Comparison of ENCODE assay signal across 7 cellular contexts in the genomic region with DNA sequence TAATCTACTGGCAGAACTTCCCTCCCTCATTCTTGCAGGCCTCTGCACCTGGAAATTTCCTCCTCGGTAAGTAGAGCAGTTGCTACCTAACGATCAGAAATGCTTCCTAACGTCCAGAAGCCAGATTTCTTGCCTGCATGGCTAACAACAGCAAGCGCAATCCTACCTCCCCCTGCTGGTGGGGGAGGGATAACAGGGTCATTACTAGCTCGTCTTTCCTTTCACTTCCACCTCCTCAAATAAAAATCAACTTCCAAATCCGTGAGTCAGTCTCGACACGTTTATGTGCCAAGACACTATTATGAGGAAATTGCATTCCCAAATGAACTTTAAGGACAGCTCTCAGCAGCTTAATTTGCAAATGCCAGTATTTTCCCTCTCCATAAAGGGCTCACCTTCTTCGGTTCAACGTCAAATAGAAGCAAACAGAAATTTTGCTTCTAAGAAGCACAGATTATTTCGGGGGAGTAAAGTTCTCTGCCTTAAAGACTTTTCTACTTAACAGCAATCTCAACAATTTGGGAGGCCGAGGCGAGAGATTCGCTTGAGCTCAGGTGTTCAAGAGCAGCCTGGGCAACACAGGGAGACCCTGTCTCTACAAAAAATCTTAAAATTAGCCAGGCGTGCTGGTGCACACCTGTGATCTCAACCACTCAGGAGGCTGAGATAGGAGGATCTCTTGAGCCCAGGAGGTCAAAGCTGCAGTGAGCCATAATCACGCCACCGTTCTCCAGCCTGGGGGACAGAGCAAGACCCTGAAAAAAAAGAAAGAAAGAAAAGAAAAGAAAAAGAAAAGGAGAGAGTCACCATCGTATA.
DNase-seq lines count a peak whose midpoint lies in the region; ATAC-seq and TF ChIP-seq lines count a peak whose summit lies in the region.

No MANE protein-coding gene starts in this region.

- peak; percentile 77 for TF ChIP-seq CTCF in DND-41 (IDR thresholded peaks at IDR 0.05; ENCODE audit: borderline replicate concordance, extremely low read depth, low read length, poor library complexity, severe bottlenecking)

- WGBS in neuronal stem cell (ENCODE audit: extremely low coverage in 2 of 2, insufficient read length in 2 of 2, insufficient replicate concordance in 1 of 2), 2 donors = no CpG with 5 or more reads among the region's 18 CpGs

- H3K4me1 ChIP-seq in DND-41 (ENCODE audit: insufficient read depth, low read length) (peaks cover 14% of the 10 kb centered on the region), endocrine pancreas (ENCODE audit: control insufficient read depth, insufficient read depth, low read length) (no peaks in the 10 kb centered on the region), neuronal stem cell (ENCODE audit: control insufficient read depth in 2 of 2, insufficient read depth in 1 of 2, low read depth in 1 of 2, low read length in 2 of 2) (no peaks in the 10 kb centered on the region)

- H2BK12ac ChIP-seq in neuronal stem cell (ENCODE audit: low read length) = no peak overlapping the region

- no peak overlapping the region for H3K18ac ChIP-seq in neuronal stem cell (ENCODE audit: low read length)

- H3K14ac ChIP-seq in neuronal stem cell (ENCODE audit: low read length) = no peak overlapping the region

- no peaks in the 10 kb centered on the region for H3K79me2 ChIP-seq in DND-41 (ENCODE audit: insufficient read depth, low read length)

- no peaks in the 10 kb centered on the region for H3K9me3 ChIP-seq in DND-41 (ENCODE audit: insufficient read depth, low read length, severe bottlenecking)
- no peaks in the 10 kb centered on the region for H3K9me3 ChIP-seq in endocrine pancreas (ENCODE audit: control insufficient read depth, low read length)
- peaks cover 0 to 2% of the 10 kb centered on the region in 2 donors for H3K9me3 ChIP-seq in neuronal stem cell (replicated peaks in 1 of 2; ENCODE audit: control insufficient read depth in 2 of 2, insufficient read depth in 1 of 2, low read depth in 1 of 2, low read length in 2 of 2)

- no peak overlapping the region for H3K23ac ChIP-seq in neuronal stem cell (ENCODE audit: low read depth, low read length, poor library complexity)

- H3K27me3 ChIP-seq in DND-41 (ENCODE audit: insufficient read depth, low read length, poor library complexity) = no peaks in the 10 kb centered on the region
- no peaks in the 10 kb centered on the region for H3K27me3 ChIP-seq in endocrine pancreas (ENCODE audit: control insufficient read depth, insufficient read depth, low read length)
- no peaks in the 10 kb centered on the region for H3K27me3 ChIP-seq in neuronal stem cell (ENCODE audit: control insufficient read depth in 3 of 3, insufficient read depth in 3 of 3, low read depth in 1 of 3, low read length in 3 of 3)

- no peak overlapping the region for H3K4ac ChIP-seq in neuronal stem cell (ENCODE audit: low read length)

- peak overlapping the region; percentile 66 for H2AFZ ChIP-seq in DND-41 (ENCODE audit: low read depth, low read length)
- peak overlapping the region; percentile 18 for H2AFZ ChIP-seq in neuronal stem cell (ENCODE audit: low read length)

- no peak overlapping the region for H2BK120ac ChIP-seq in neuronal stem cell (ENCODE audit: low read depth, low read length)

- no peaks in the 10 kb centered on the region for H3K79me1 ChIP-seq in neuronal stem cell (ENCODE audit: low read depth, low read length)

- ATAC-seq in DND-41 (ENCODE audit: insufficient read depth, low read depth) (peak; percentile 72), GM19351 (IDR thresholded peaks at IDR 0.05; ENCODE audit: unreplicated experiment) (peak; percentile 85)

- H3K27ac ChIP-seq in DND-41 (ENCODE audit: low read length) (peak overlapping the region; percentile 2), neuronal stem cell (replicated peaks; ENCODE audit: low read length) (no peak overlapping the region)

- no peak overlapping the region for H3K4me2 ChIP-seq in DND-41 (ENCODE audit: insufficient read depth, low read length)
- H3K4me2 ChIP-seq in neuronal stem cell (ENCODE audit: insufficient read depth, low read length, poor library complexity, severe bottlenecking) = no peak overlapping the region

- no peak overlapping the region for H3K9ac ChIP-seq in DND-41 (ENCODE audit: low read depth, low read length)
- no peak overlapping the region for H3K9ac ChIP-seq in endocrine pancreas (ENCODE audit: control insufficient read depth, insufficient read depth, low read length)
- H3K9ac ChIP-seq in neuronal stem cell (ENCODE audit: low read depth, low read length, poor library complexity) = no peak overlapping the region

- H2AK5ac ChIP-seq in neuronal stem cell (ENCODE audit: low read depth, low read length) = no peak overlapping the region

- H2BK15ac ChIP-seq in neuronal stem cell (ENCODE audit: low read length) = no peak overlapping the region

- no peak overlapping the region for H3K4me3 ChIP-seq in DND-41 (ENCODE audit: low read depth in 1 of 2, low read length in 2 of 2)
- H3K4me3 ChIP-seq in endocrine pancreas (ENCODE audit: control insufficient read depth, insufficient read depth, low read length) = peak overlapping the region; percentile 11
- no peak overlapping the region for H3K4me3 ChIP-seq in neuronal stem cell (ENCODE audit: low read length in 2 of 2)

- DNase-seq in DND-41 (peak; percentile 66), HT-29 (ENCODE audit: low spot score) (peak; percentile 67), SW480 (ENCODE audit: low spot score) (peak; percentile 53), neuronal stem cell (ENCODE audit: low spot score) (peak; percentile 39), GF-D8 (lab: John Stamatoyannopoulos, UW) (no peak)

- H4K91ac ChIP-seq in neuronal stem cell (ENCODE audit: low read depth, low read length, poor library complexity) = no peak overlapping the region

- no peaks in the 10 kb centered on the region for H4K20me1 ChIP-seq in DND-41 (ENCODE audit: insufficient read depth, low read length)

- H3K36me3 ChIP-seq in DND-41 (ENCODE audit: insufficient read depth, low read length) = no peaks in the 10 kb centered on the region
- H3K36me3 ChIP-seq in endocrine pancreas (ENCODE audit: control insufficient read depth, insufficient read depth, low read length) = no peaks in the 10 kb centered on the region
- no peaks in the 10 kb centered on the region for H3K36me3 ChIP-seq in neuronal stem cell (replicated peaks in 1 of 2; ENCODE audit: control insufficient read depth in 2 of 2, insufficient read depth in 2 of 2, low read length in 2 of 2)

- H2BK5ac ChIP-seq in neuronal stem cell (ENCODE audit: low read length) = no peak overlapping the region

- no peak overlapping the region for H4K8ac ChIP-seq in neuronal stem cell (ENCODE audit: low read depth, low read length)
